Comparison of ENCODE assay signal across 9 cellular contexts in the genomic region with DNA sequence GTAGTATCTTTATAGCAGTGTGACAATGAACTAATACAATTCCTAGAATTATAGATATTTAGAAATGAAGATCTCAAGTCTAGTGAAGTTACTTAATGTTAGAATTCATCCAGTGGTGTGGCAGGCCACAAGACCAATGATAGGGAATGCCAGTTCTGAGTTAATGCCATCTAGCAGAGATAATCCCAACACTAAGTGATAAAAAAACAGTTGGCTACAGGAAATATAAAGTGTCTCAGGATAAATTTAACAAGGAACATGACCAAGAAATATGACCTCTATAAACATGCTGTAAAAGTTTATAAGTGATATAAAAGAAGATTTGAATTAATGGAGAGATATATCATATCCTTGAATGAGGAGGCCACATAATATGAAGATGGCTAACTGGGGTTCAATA.
"Had no signal": no experiment of that assay in that cellular context is flagged by ENCODE, and none has a peak within 500 bp of the region (broad histone marks: within the 10 kb centered on the region; RNA-seq: fewer than 3 reads in every experiment).

No MANE protein-coding gene starts in this region.

- H3K36me3 ChIP-seq: HAP-1 had no signal

- H3K4me2 ChIP-seq: GM23338 had no signal

- H3K4me3 Mint-ChIP-seq: GM23338, H9, HFFc6 had no signal

- H3K9ac ChIP-seq: GM23248 had no signal

- H2AFZ ChIP-seq: GM23248, GM23338 had no signal

- H3K27ac ChIP-seq: GM23248 had no signal

- H3K27ac Mint-ChIP-seq: GM23338, H9, HFFc6 had no signal

- H3K4me1 Mint-ChIP-seq: GM23338, H9 had no signal

- ATAC-seq: GM23338, HCT116 had no signal

- H3K4me1 ChIP-seq: HAP-1 had no signal

- H3K9me3 ChIP-seq: HAP-1 had no signal

- H3K4me3 ChIP-seq: GM23248, GM23338, HAP-1 had no signal

- DNase-seq: GM23248, GOT3, H7, H9, HCEC 1CT, HFFc6 had no signal
